In genomic region chr4:24472514-24473308, GRCh38 we compare ENCODE assay signal across 8 cellular contexts.
A peak's percentile ranks its signal among the peaks of the same experiment; 100 is the strongest.
DNase-seq lines count a peak whose midpoint lies in the region; ATAC-seq, FAIRE-seq and TF ChIP-seq lines count a peak whose summit lies in the region.

No MANE protein-coding gene starts in this region.

- no peaks in the 10 kb centered on the region for H3K9me3 ChIP-seq in MG63

- intact Hi-C loops in left cardiac atrium (cut with DNase I) = no loop called here

- peak; percentile 85 for ATAC-seq in SK-N-SH treated with all-trans-retinoic acid at 6 μM for 48 hours
- peak; percentile 88 to 90 for ATAC-seq in left cardiac atrium

- H3K36me3 ChIP-seq in H7 (replicated peaks; ENCODE audit: control insufficient read depth, insufficient read depth, low read length) (no peaks in the 10 kb centered on the region), MG63 (no peaks in the 10 kb centered on the region)

- H3K27me3 ChIP-seq in H7 (ENCODE audit: control insufficient read depth, insufficient read depth, low read length) (peaks cover 42% of the 10 kb centered on the region), MG63 (no peaks in the 10 kb centered on the region)

- no peak for FAIRE-seq in GM19239 (lab: Jason Lieb, UNC)

- DNase-seq in ELF-1 (ENCODE audit: low read depth, low spot score) = peak; percentile 94
- peak; percentile 95 for DNase-seq in H7
- peak; percentile 77 for DNase-seq in MG63
- DNase-seq in amniotic epithelial cell (ENCODE audit: low read depth) = peak; percentile 68
- peak; percentile 89 for DNase-seq in left cardiac atrium
- DNase-seq in pons (ENCODE audit: low spot score) = peak; percentile 50
- no peak for DNase-seq in GM19239 (ENCODE audit: insufficient read length, low spot score)

- H3K4me3 ChIP-seq in H7 (ENCODE audit: insufficient read depth, low read depth, low read length) = peak overlapping the region; percentile 78
- H3K4me3 ChIP-seq in MG63 = peak overlapping the region; percentile 56

TF ChIP-seq in SK-N-SH treated with all-trans-retinoic acid at 6 μM for 48 hours, 23 proteins besides CTCF, POLR2A, EP300 and RAD21:
- no peak for TF ChIP-seq ZC3H10 (CRISPR knock-in tag; IDR thresholded peaks at IDR 0.05)
- TF ChIP-seq PATZ1 (CRISPR knock-in tag; IDR thresholded peaks at IDR 0.05; ENCODE audit: borderline replicate concordance) = no peak
- no peak for TF ChIP-seq BACH2 (CRISPR knock-in tag; IDR thresholded peaks at IDR 0.05; ENCODE audit: borderline replicate concordance)
- no peak for TF ChIP-seq ARNTL (CRISPR knock-in tag; IDR thresholded peaks at IDR 0.05; ENCODE audit: borderline replicate concordance, low read depth)
- no peak for TF ChIP-seq RARB (CRISPR knock-in tag; IDR thresholded peaks at IDR 0.05)
- no peak for TF ChIP-seq ZFP30 (CRISPR knock-in tag; IDR thresholded peaks at IDR 0.05)
- TF ChIP-seq ISL1 (CRISPR knock-in tag; IDR thresholded peaks at IDR 0.05) = no peak
- TF ChIP-seq ZNF565 (CRISPR knock-in tag; conservative IDR thresholded peaks at IDR 0.05; ENCODE audit: low read depth) = no peak
TF ChIP-seq in SK-N-SH treated with all-trans-retinoic acid at 6 μM for 48 hours: peak in this region for 0.
